In genomic region chr11:12170984-12171383, GRCh38 we compare ENCODE assay signal across 12 cellular contexts.
DNase-seq lines count a peak whose midpoint lies in the region; ATAC-seq and TF ChIP-seq lines count a peak whose summit lies in the region.
"Had no signal": no experiment of that assay in that cellular context is flagged by ENCODE, and none has a peak within 500 bp of the region (broad histone marks: within the 10 kb centered on the region; RNA-seq: fewer than 3 reads in every experiment).

No MANE protein-coding gene starts in this region.

- H2BK120ac ChIP-seq in mesenchymal stem cell (ENCODE audit: low read depth, low read length): peak overlapping the region; percentile 50

- H4K91ac ChIP-seq in mesenchymal stem cell (ENCODE audit: low read length): peak overlapping the region; percentile 73

- ATAC-seq in activated T-cell treated with anti-CD3 and anti-CD28 coated beads, Interleukin-2, amount 50 U/mL, for 72 hours (replicated peaks in 1 of 2): no peak
- no peak for ATAC-seq in GM18867 (IDR thresholded peaks at IDR 0.05; ENCODE audit: unreplicated experiment)
- ATAC-seq: left colon had no signal

- no peak overlapping the region for H3K23ac ChIP-seq in mesenchymal stem cell (ENCODE audit: low read length in 2 of 2)

- 39% methylated on average over 5 of the region's 5 CpGs for WGBS in mesenchymal stem cell
- WGBS in urinary bladder: 27% methylated on average over 5 of the region's 5 CpGs

- no peak overlapping the region for H3K4me3 Mint-ChIP-seq in activated T-cell treated with anti-CD3 and anti-CD28 coated beads, Interleukin-2, amount 50 U/mL, for 72 hours
- H3K4me3 Mint-ChIP-seq in chondrocyte (ENCODE audit: unreplicated experiment): no peak overlapping the region
- H3K4me3 Mint-ChIP-seq: B cell had no signal

- peak overlapping the region; percentile 42 to 93 for H3K4ac ChIP-seq in mesenchymal stem cell (ENCODE audit: low read depth in 1 of 2, low read length in 2 of 2)

- peaks cover 23% of the 10 kb centered on the region for H3K4me1 ChIP-seq in mesenchymal stem cell (ENCODE audit: control insufficient read depth, insufficient read depth, low read depth, low read length)
- peaks cover 5% of the 10 kb centered on the region for H3K4me1 ChIP-seq in urinary bladder (ENCODE audit: insufficient read depth)

- no peak overlapping the region for H2BK5ac ChIP-seq in mesenchymal stem cell (ENCODE audit: low read depth, low read length, poor library complexity, severe bottlenecking)

- peaks cover 76% of the 10 kb centered on the region for H3K4me1 Mint-ChIP-seq in activated T-cell treated with anti-CD3 and anti-CD28 coated beads, Interleukin-2, amount 50 U/mL, for 72 hours (ENCODE audit: low read depth)
- H3K4me1 Mint-ChIP-seq in chondrocyte (ENCODE audit: low read depth): peaks cover 80% of the 10 kb centered on the region
- H3K4me1 Mint-ChIP-seq: B cell had no signal

- no peak overlapping the region for H3K4me2 ChIP-seq in mesenchymal stem cell (ENCODE audit: low read length, poor library complexity, severe bottlenecking)

- peaks cover 0 to 2% of the 10 kb centered on the region in 2 donors for H3K9me3 Mint-ChIP-seq in activated T-cell treated with anti-CD3 and anti-CD28 coated beads, Interleukin-2, amount 50 U/mL, for 72 hours
- no peaks in the 10 kb centered on the region for H3K9me3 Mint-ChIP-seq in chondrocyte (ENCODE audit: low read depth)

- peaks cover 8 to 11% of the 10 kb centered on the region in 2 experiments for H3K36me3 ChIP-seq in mesenchymal stem cell (ENCODE audit: control insufficient read depth in 1 of 2, insufficient read depth in 2 of 2, low read depth in 1 of 2, low read length in 2 of 2)
- no peaks in the 10 kb centered on the region for H3K36me3 ChIP-seq in urinary bladder (ENCODE audit: insufficient read depth)

- H2AFZ ChIP-seq in mesenchymal stem cell (ENCODE audit: low read depth, low read length): no peak overlapping the region

- no peak for TF ChIP-seq CTCF in chondrocyte (IDR thresholded peaks at IDR 0.05)

- no peak for DNase-seq in activated T-cell treated with anti-CD3 and anti-CD28 coated beads, Interleukin-2, amount 50 U/mL, for 72 hours
- no peak for DNase-seq in activated T-cell treated with anti-CD3 and anti-CD28 coated beads for 4 hours
- DNase-seq in chondrocyte (ENCODE audit: low spot score): no peak
- DNase-seq in mesenchymal stem cell: peak; percentile 77
- DNase-seq in germinal center (ENCODE audit: low spot score): no peak
- no peak for DNase-seq in activated naive CD4-positive, alpha-beta T cell (lab: John Stamatoyannopoulos, UW)
- DNase-seq: activated CD8-positive, alpha-beta memory T cell treated with anti-CD3 and anti-CD28 coated beads, Interleukin-2, amount 50 U/mL, for 4 hours; left colon; NCI-H510A treated with DMSO at 0.1 percent for 48 hours had no signal

- no peak overlapping the region for H3K14ac ChIP-seq in mesenchymal stem cell (ENCODE audit: low read length in 2 of 2)

- H2AK5ac ChIP-seq in mesenchymal stem cell (ENCODE audit: low read length, severe bottlenecking): peak overlapping the region; percentile 92

- peak overlapping the region; percentile 74 for H2BK15ac ChIP-seq in mesenchymal stem cell (ENCODE audit: low read depth, poor library complexity, severe bottlenecking)

- H3K27me3 Mint-ChIP-seq in activated T-cell treated with anti-CD3 and anti-CD28 coated beads, Interleukin-2, amount 50 U/mL, for 72 hours (ENCODE audit: low read depth): no peaks in the 10 kb centered on the region
- H3K27me3 Mint-ChIP-seq in chondrocyte (ENCODE audit: low read depth): no peaks in the 10 kb centered on the region

- H3K36me3 Mint-ChIP-seq in activated T-cell treated with anti-CD3 and anti-CD28 coated beads, Interleukin-2, amount 50 U/mL, for 72 hours (ENCODE audit: insufficient read depth in 2 of 2): peaks cover 14 to 36% of the 10 kb centered on the region in 2 donors
- H3K36me3 Mint-ChIP-seq in chondrocyte (ENCODE audit: low read depth): peaks cover 21% of the 10 kb centered on the region

- H3K27ac ChIP-seq in mesenchymal stem cell (ENCODE audit: low read length, poor library complexity, severe bottlenecking) (peak overlapping the region; percentile 48), urinary bladder (ENCODE audit: low read depth) (peak overlapping the region; percentile 32)

- peaks cover 9% of the 10 kb centered on the region for H3K79me1 ChIP-seq in mesenchymal stem cell (replicated peaks; ENCODE audit: low read length, poor library complexity, severe bottlenecking)

- peak overlapping the region in 1 of 2 experiments; percentile 3 for H3K4me3 ChIP-seq in mesenchymal stem cell (ENCODE audit: insufficient read depth in 1 of 2, low read depth in 1 of 2, low read length in 2 of 2)
- H3K4me3 ChIP-seq in urinary bladder (ENCODE audit: low read depth, low read length): no peak overlapping the region

- H2BK12ac ChIP-seq in mesenchymal stem cell (ENCODE audit: low read length in 2 of 2): peak overlapping the region; percentile 7 to 96

- H3K9ac ChIP-seq in mesenchymal stem cell (ENCODE audit: low read length): peak overlapping the region; percentile 57

- peak overlapping the region; percentile 55 to 80 for H3K18ac ChIP-seq in mesenchymal stem cell (ENCODE audit: low read depth in 1 of 2, low read length in 2 of 2)

- H4K8ac ChIP-seq in mesenchymal stem cell (ENCODE audit: low read length): peak overlapping the region; percentile 94

- no peaks in the 10 kb centered on the region for H3K27me3 ChIP-seq in mesenchymal stem cell (ENCODE audit: control insufficient read depth in 1 of 2, insufficient read depth in 1 of 2, low read length in 2 of 2)

- H3K27ac Mint-ChIP-seq in activated T-cell treated with anti-CD3 and anti-CD28 coated beads, Interleukin-2, amount 50 U/mL, for 72 hours: peak overlapping the region; percentile 47
- peak overlapping the region; percentile 86 for H3K27ac Mint-ChIP-seq in chondrocyte (ENCODE audit: unreplicated experiment)
- H3K27ac Mint-ChIP-seq: B cell had no signal

- no peaks in the 10 kb centered on the region for H3K9me3 ChIP-seq in mesenchymal stem cell (ENCODE audit: control insufficient read depth, low read length)
